ENCODE assay signal across 29 cellular contexts in genomic region chr5:125310749-125311148, GRCh38.
DNase-seq lines count a peak whose midpoint lies in the region; ATAC-seq, FAIRE-seq and TF ChIP-seq lines count a peak whose summit lies in the region.
"Had no signal": no experiment of that assay in that cellular context is flagged by ENCODE, and none has a peak within 500 bp of the region (broad histone marks: within the 10 kb centered on the region; RNA-seq: fewer than 3 reads in every experiment).

No MANE protein-coding gene starts in this region.

- peaks cover 25 to 60% (median 44%) of the 10 kb centered on the region in 3 experiments for H3K36me3 Mint-ChIP-seq in H9 (ENCODE audit: insufficient read depth in 1 of 3, low read depth in 3 of 3)
- H3K36me3 Mint-ChIP-seq in activated T-cell treated with anti-CD3 and anti-CD28 coated beads, Interleukin-2, amount 50 U/mL, for 72 hours (ENCODE audit: insufficient read depth in 2 of 2), result no peaks in the 10 kb centered on the region
- H3K36me3 Mint-ChIP-seq: activated naive CD8-positive, alpha-beta T cell treated with anti-CD3 and anti-CD28 coated beads for 36 hours had no signal

- H3K56ac ChIP-seq in H9 (ENCODE audit: insufficient read length, low read depth, low read length), result no peak overlapping the region

- H3K23me2 ChIP-seq in H9 (ENCODE audit: insufficient read length, low read depth, low read length, poor library complexity, severe bottlenecking), result no peaks in the 10 kb centered on the region

- TF ChIP-seq CTCF in Panc1 (IDR thresholded peaks at IDR 0.05) (no peak), endothelial cell of umbilical vein (IDR thresholded peaks at IDR 0.05; ENCODE audit: extremely low read depth in 1 of 2, insufficient read depth in 1 of 2, low read depth in 1 of 2, low read length in 2 of 2) (no peak), kidney epithelial cell (IDR thresholded peaks at IDR 0.05; ENCODE audit: insufficient read depth, low read length, poor library complexity, severe bottlenecking) (no peak), H9 (conservative IDR thresholded peaks at IDR 0.05) (no peak), GM20000 (IDR thresholded peaks at IDR 0.05; ENCODE audit: extremely low read depth, missing control alignments) (no peak)

- BruUV-seq in Panc1 (replicated peaks; lab: Mats Ljungman, UMichigan) (no TSS peak), endothelial cell of umbilical vein (replicated peaks; lab: Mats Ljungman, UMichigan) (no TSS peak)

- H2BK120ac ChIP-seq in H9 (ENCODE audit: low read depth, low read length, poor library complexity, severe bottlenecking), result no peak overlapping the region

- no peaks in the 10 kb centered on the region for H3K79me1 ChIP-seq in H9 (ENCODE audit: insufficient read depth, low read depth, low read length, poor library complexity, severe bottlenecking)

- no peak overlapping the region for H4K5ac ChIP-seq in H9 (ENCODE audit: insufficient read length, low read depth, low read length)

- H3K4me1 ChIP-seq in Panc1 (ENCODE audit: control insufficient read depth, insufficient read depth, low read length) (no peaks in the 10 kb centered on the region; the same call in 1 of the 2 replicates), endothelial cell of umbilical vein (ENCODE audit: control insufficient read depth, extremely low read depth, insufficient read depth, low read length) (peaks cover 11% of the 10 kb centered on the region), H9 (ENCODE audit: insufficient read depth, low read length) (peaks cover 1% of the 10 kb centered on the region; the same call in 1 of the 2 replicates)
- H3K4me1 ChIP-seq: BLaER1, esophagus squamous epithelium had no signal

- no peak overlapping the region for H3K9ac ChIP-seq in endothelial cell of umbilical vein (replicated peaks; ENCODE audit: extremely low read depth, insufficient read depth, low read length)
- H3K9ac ChIP-seq in H9 (ENCODE audit: extremely low read depth, insufficient read length, low read length), result no peak overlapping the region
- H3K9ac ChIP-seq: BLaER1, KMS-11 had no signal

- H3K14ac ChIP-seq in H9 (ENCODE audit: insufficient read depth, low read length), result no peak overlapping the region

- H4K20me1 ChIP-seq in endothelial cell of umbilical vein (replicated peaks; ENCODE audit: control insufficient read depth, extremely low read depth, insufficient read depth, low read length) (no peaks in the 10 kb centered on the region), H9 (ENCODE audit: control insufficient read depth, insufficient read depth, insufficient read length) (no peaks in the 10 kb centered on the region)
- H4K20me1 ChIP-seq: BLaER1 had no signal

- no peak for TF ChIP-seq POLR2A in endothelial cell of umbilical vein (IDR thresholded peaks at IDR 0.05; ENCODE audit: low read depth, low read length)

- no peak overlapping the region for H3K18ac ChIP-seq in H9 (ENCODE audit: insufficient read length, low read depth, low read length)

- H3K23ac ChIP-seq in H9 (ENCODE audit: insufficient read length, low read depth, low read length), result no peak overlapping the region

- dilution Hi-C loops in endothelial cell of umbilical vein (cut with MboI; ENCODE audit: extremely low pct_ligation_motif_present, low sequenced_read_pairs), result no loop called here

- no peak overlapping the region for H2BK15ac ChIP-seq in H9 (ENCODE audit: low read depth, low read length)

- no peaks in the 10 kb centered on the region for H3K9me1 ChIP-seq in endothelial cell of umbilical vein (replicated peaks; ENCODE audit: control insufficient read depth, extremely low read depth, insufficient read depth, low read length)

- H3K79me2 ChIP-seq in endothelial cell of umbilical vein (ENCODE audit: control insufficient read depth, insufficient read depth, low read length) (no peaks in the 10 kb centered on the region), H9 (ENCODE audit: insufficient read depth, low read length) (no peaks in the 10 kb centered on the region)

- no peak overlapping the region for H2BK20ac ChIP-seq in H9 (ENCODE audit: low read depth, low read length, poor library complexity, severe bottlenecking)

- ATAC-seq in Panc1, result no peak
- ATAC-seq in activated T-cell treated with anti-CD3 and anti-CD28 coated beads, Interleukin-2, amount 50 U/mL, for 72 hours (replicated peaks in 1 of 2), result no peak

- H2AFZ ChIP-seq in endothelial cell of umbilical vein (ENCODE audit: low read depth, low read length) (no peak overlapping the region), H9 (ENCODE audit: low read length) (no peak overlapping the region)

- H3K4ac ChIP-seq in H9 (ENCODE audit: low read depth, low read length), result no peak overlapping the region

- H3K4me3 ChIP-seq in Panc1 (ENCODE audit: low read depth in 2 of 2, low read length in 2 of 2) (no peak overlapping the region), endothelial cell of umbilical vein (replicated peaks in 1 of 3; ENCODE audit: insufficient read depth in 1 of 3, low read depth in 1 of 3, low read length in 3 of 3) (no peak overlapping the region), kidney epithelial cell (ENCODE audit: low read depth, low read length) (no peak overlapping the region)
- H3K4me3 ChIP-seq: BLaER1, esophagus squamous epithelium, skin epidermis had no signal

- H3K9me3 ChIP-seq in Panc1 (ENCODE audit: control insufficient read depth, insufficient read depth, low read depth, low read length) (0 out of 2 replicates have a peak, but pooled peaks cover 3% of the 10 kb centered on the region), endothelial cell of umbilical vein (replicated peaks; ENCODE audit: control insufficient read depth, insufficient read depth, low read length) (no peaks in the 10 kb centered on the region), H9 (ENCODE audit: control insufficient read depth, low read depth, low read length) (no peaks in the 10 kb centered on the region)

- POLR2A ChIA-PET in Panc1 (lab: Charles Lee) (no interaction called here), endothelial cell of umbilical vein (lab: Charles Lee) (no interaction called here)

- H2BK12ac ChIP-seq in H9 (ENCODE audit: insufficient read length, low read depth, low read length), result no peak overlapping the region

- DNase-seq in ELR (ENCODE audit: low read depth) (peak; percentile 12), Panc1 (ENCODE audit: low read depth, low spot score) (no peak), endothelial cell of umbilical vein (ENCODE audit: low read depth, low spot score) (peak; percentile 60), kidney epithelial cell (ENCODE audit: low read depth) (peak; percentile 39), NCI-H510A treated with DMSO at 0.1 percent for 48 hours (lab: John Stamatoyannopoulos, UW) (no peak), H9 (no peak), GM20000 (ENCODE audit: low spot score) (no peak)
- no peak for DNase-seq in activated T-cell treated with anti-CD3 and anti-CD28 coated beads, Interleukin-2, amount 50 U/mL, for 72 hours
- DNase-seq: ACHN; activated CD8-positive, alpha-beta memory T cell treated with anti-CD3 and anti-CD28 coated beads, Interleukin-2, amount 50 U/mL, for 48 hours; activated naive CD8-positive, alpha-beta T cell treated with anti-CD3 and anti-CD28 coated beads for 36 hours; DMS79 treated with DMSO at 0.1 percent for 48 hours; effector CD8-positive, alpha-beta T cell; esophagus squamous epithelium; glutamatergic neuron; GOT3; left cardiac atrium; mesenchymal stem cell; NCI-H1048; NCI-H187 treated with DMSO at 0.1 percent for 48 hours; NCI-H748 treated with DMSO at 0.1 percent for 48 hours; nucleus accumbens; stimulated activated CD4-positive, alpha-beta T cell treated with anti-CD3 and anti-CD28 coated beads, Interleukin-1b, Interleukin-23, amount 100 ng/mL, for 48 hours; T-helper 9 cell had no signal

- intact Hi-C loops in Panc1 (cut with micrococcal nuclease; ENCODE audit: unreplicated experiment) (no loop called here), endothelial cell of umbilical vein (cut with micrococcal nuclease) (loop anchor here (1.0 to 10.0 kb wide), 5 partner anchors 33 to 563 kb away; partner anchors contain the start of gene ZNF608)

- no peak overlapping the region for H2BK5ac ChIP-seq in H9 (ENCODE audit: insufficient read length, low read length)

- in situ Hi-C loops in Panc1 (cut with HindIII; ENCODE audit: low pct_unique_long_range_greater_than_20kb, low sequenced_read_pairs), result no loop called here

- no peak overlapping the region for H3K4me2 ChIP-seq in endothelial cell of umbilical vein (ENCODE audit: insufficient read depth, low read length)
- no peak overlapping the region for H3K4me2 ChIP-seq in H9 (ENCODE audit: insufficient read depth, insufficient read length, low read length)
- H3K4me2 ChIP-seq: BLaER1, KMS-11 had no signal

- CTCF ChIA-PET in Panc1 (lab: Charles Lee) (no interaction called here), endothelial cell of umbilical vein (lab: Charles Lee) (interaction anchor here (0.7 to 1.5 kb wide), 5 partner anchors 8 to 35 kb away, joined by 3 to 8 read pairs (median 3); no protein-coding TSS in a partner anchor)

- H3K36me3 ChIP-seq in Panc1 (ENCODE audit: control insufficient read depth, insufficient read depth, low read length) (no peaks in the 10 kb centered on the region), endothelial cell of umbilical vein (ENCODE audit: control insufficient read depth in 2 of 2, extremely low read depth in 1 of 2, insufficient read depth in 2 of 2, low read length in 2 of 2) (no peaks in the 10 kb centered on the region), kidney epithelial cell (ENCODE audit: control insufficient read depth, insufficient read depth, low read length) (no peaks in the 10 kb centered on the region)
- H3K36me3 ChIP-seq: BLaER1, esophagus squamous epithelium had no signal

- H3K4me1 Mint-ChIP-seq in H9, result peaks cover 6 to 9% of the 10 kb centered on the region in 2 experiments; a peak in 3 of 4 replicates
- no peaks in the 10 kb centered on the region for H3K4me1 Mint-ChIP-seq in activated T-cell treated with anti-CD3 and anti-CD28 coated beads, Interleukin-2, amount 50 U/mL, for 72 hours (ENCODE audit: low read depth)
- H3K4me1 Mint-ChIP-seq: activated naive CD8-positive, alpha-beta T cell treated with anti-CD3 and anti-CD28 coated beads for 36 hours had no signal

- H4K8ac ChIP-seq in H9 (replicated peaks; ENCODE audit: insufficient read length, low read depth, low read length), result no peak overlapping the region

- H3K27me3 ChIP-seq in Panc1 (ENCODE audit: control insufficient read depth, insufficient read depth, low read length) (no peaks in the 10 kb centered on the region), endothelial cell of umbilical vein (ENCODE audit: control insufficient read depth in 2 of 2, insufficient read depth in 2 of 2, low read length in 2 of 2) (no peaks in the 10 kb centered on the region), kidney epithelial cell (ENCODE audit: control insufficient read depth, insufficient read depth, low read length) (no peaks in the 10 kb centered on the region), H9 (ENCODE audit: insufficient read depth, low read length) (no peaks in the 10 kb centered on the region)
- H3K27me3 ChIP-seq: BLaER1, esophagus squamous epithelium had no signal

- H3K27ac Mint-ChIP-seq in H9, result no peak overlapping the region
- H3K27ac Mint-ChIP-seq in activated T-cell treated with anti-CD3 and anti-CD28 coated beads, Interleukin-2, amount 50 U/mL, for 72 hours, result no peak overlapping the region
- H3K27ac Mint-ChIP-seq: activated naive CD8-positive, alpha-beta T cell treated with anti-CD3 and anti-CD28 coated beads for 36 hours; type B pancreatic cell had no signal

- no peak overlapping the region for H3K4me3 Mint-ChIP-seq in H9
- no peak overlapping the region for H3K4me3 Mint-ChIP-seq in activated T-cell treated with anti-CD3 and anti-CD28 coated beads, Interleukin-2, amount 50 U/mL, for 72 hours
- H3K4me3 Mint-ChIP-seq: activated naive CD8-positive, alpha-beta T cell treated with anti-CD3 and anti-CD28 coated beads for 36 hours; type B pancreatic cell had no signal

- H2AK5ac ChIP-seq in H9 (ENCODE audit: insufficient read length, low read length), result no peak overlapping the region

- H3K27me3 Mint-ChIP-seq in H9 (ENCODE audit: low read depth), result peaks cover 3% of the 10 kb centered on the region; the same call in 1 of the 2 replicates
- H3K27me3 Mint-ChIP-seq in activated T-cell treated with anti-CD3 and anti-CD28 coated beads, Interleukin-2, amount 50 U/mL, for 72 hours (ENCODE audit: low read depth), result no peaks in the 10 kb centered on the region
- H3K27me3 Mint-ChIP-seq: activated naive CD8-positive, alpha-beta T cell treated with anti-CD3 and anti-CD28 coated beads for 36 hours; type B pancreatic cell had no signal

- H4K91ac ChIP-seq in H9 (ENCODE audit: insufficient read length, low read depth, low read length), result no peak overlapping the region

- H3K27ac ChIP-seq in Panc1 (ENCODE audit: low read length) (peak overlapping the region; percentile 6; the same call in 1 of the 2 replicates), endothelial cell of umbilical vein (ENCODE audit: insufficient read depth, low read depth, low read length) (peak overlapping the region; percentile 51), H9 (ENCODE audit: insufficient read length, low read depth, low read length) (no peak overlapping the region)
- H3K27ac ChIP-seq: BLaER1, esophagus squamous epithelium, KMS-11 had no signal

- H3K9me3 Mint-ChIP-seq in H9, result peaks cover 54 to 55% of the 10 kb centered on the region in 2 experiments
- peaks cover 7 to 8% of the 10 kb centered on the region in 2 donors for H3K9me3 Mint-ChIP-seq in activated T-cell treated with anti-CD3 and anti-CD28 coated beads, Interleukin-2, amount 50 U/mL, for 72 hours

- FAIRE-seq in endothelial cell of umbilical vein (lab: Jason Lieb, UNC), result peak; percentile 80
- FAIRE-seq: HTR-8/SVneo had no signal

- no peak overlapping the region for H3T11ph ChIP-seq in H9 (ENCODE audit: low read length)

Comparison
In these comparisons a context has a peak if more than half of its experiments do, and no peak if none do; other contexts are left out.
1. DNase-seq: peak in ELR (single experiment), endothelial cell of umbilical vein (single experiment) and kidney epithelial cell (single experiment); none in Panc1 (single experiment), NCI-H510A treated with DMSO at 0.1 percent for 48 hours (single experiment), H9 (single experiment), activated T-cell treated with anti-CD3 and anti-CD28 coated beads, Interleukin-2, amount 50 U/mL, for 72 hours (0 of 2) and GM20000 (single experiment).